Comparison of ENCODE assay signal across 24 cellular contexts in the genomic region with DNA sequence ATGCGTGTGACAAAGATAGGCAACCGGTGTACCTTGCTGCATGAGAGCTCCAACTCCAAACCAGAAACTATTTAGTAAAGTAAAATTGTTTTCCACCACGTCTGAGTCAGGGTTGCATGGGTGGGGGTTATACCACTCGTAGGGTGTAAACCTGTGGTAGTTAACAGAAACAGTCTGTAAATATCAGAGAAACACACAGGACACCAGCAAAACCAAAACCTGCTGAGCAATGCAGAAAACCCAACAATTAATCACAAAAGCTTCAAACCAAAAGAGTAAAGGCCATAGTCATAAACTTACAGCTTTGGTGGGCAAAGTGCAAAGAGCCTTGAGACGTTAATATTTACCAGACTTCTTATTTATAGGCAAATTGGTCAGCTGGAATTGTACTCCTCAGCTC.
"Had no signal": no experiment of that assay in that cellular context is flagged by ENCODE, and none has a peak within 500 bp of the region (broad histone marks: within the 10 kb centered on the region; RNA-seq: fewer than 3 reads in every experiment).

No MANE protein-coding gene starts in this region.

- H3K4me3 ChIP-seq: adrenal gland, SJCRH30 had no signal

- H3K27me3 ChIP-seq: adrenal gland, Peyer's patch, SJCRH30 had no signal

- H3K9ac ChIP-seq: SK-N-SH had no signal

- H3K27ac ChIP-seq: adrenal gland, RWPE1, SJCRH30, VCaP had no signal

- H3K36me3 ChIP-seq: adrenal gland, Peyer's patch, SJCRH30 had no signal

- H3K4me2 ChIP-seq: SK-N-SH had no signal

- H3K4me3 Mint-ChIP-seq: activated CD4-positive, alpha-beta memory T cell treated with anti-CD3 and anti-CD28 coated beads for 36 hours; activated CD4-positive, alpha-beta T cell treated with anti-CD3 and anti-CD28 coated beads, Interleukin-2, amount 10 ng/mL, durations not matched to agents 7 days and 5 days; activated naive CD8-positive, alpha-beta T cell treated with anti-CD3 and anti-CD28 coated beads, Interleukin-2, amount 10 ng/mL, durations not matched to agents 7 days and 5 days; activated T-cell treated with anti-CD3 and anti-CD28 coated beads, Interleukin-2, amount 50 U/mL, for 72 hours had no signal

- H3K27ac Mint-ChIP-seq: activated CD4-positive, alpha-beta memory T cell treated with anti-CD3 and anti-CD28 coated beads for 36 hours; activated CD4-positive, alpha-beta T cell treated with anti-CD3 and anti-CD28 coated beads, Interleukin-2, amount 10 ng/mL, durations not matched to agents 7 days and 5 days; activated naive CD8-positive, alpha-beta T cell treated with anti-CD3 and anti-CD28 coated beads, Interleukin-2, amount 10 ng/mL, durations not matched to agents 7 days and 5 days; activated T-cell treated with anti-CD3 and anti-CD28 coated beads, Interleukin-2, amount 50 U/mL, for 72 hours had no signal

- H3K9me3 ChIP-seq: adrenal gland, Peyer's patch, SJCRH30, SK-N-SH had no signal

- DNase-seq: activated CD4-positive, alpha-beta memory T cell treated with anti-CD3 and anti-CD28 coated beads for 36 hours; activated CD4-positive, alpha-beta T cell treated with anti-CD3 and anti-CD28 coated beads, Interleukin-2, amount 10 ng/mL, durations not matched to agents 7 days and 5 days; activated CD4-positive, CD25-positive, alpha-beta regulatory T cell; activated CD8-positive, alpha-beta memory T cell treated with anti-CD3 and anti-CD28 coated beads, Interleukin-2, amount 50 U/mL, for 4 hours; activated naive CD4-positive, alpha-beta T cell treated with anti-CD3 and anti-CD28 coated beads, Interleukin-2, amount 50 U/mL, for 16 hours; activated naive CD8-positive, alpha-beta T cell treated with anti-CD3 and anti-CD28 coated beads, Interleukin-2, amount 10 ng/mL, durations not matched to agents 7 days and 5 days; adrenal gland; anterior cingulate cortex; Karpas-422; MM.1S; NCI-H1105 treated with DMSO at 0.1 percent for 48 hours; NCI-H146; NCI-H187 treated with DMSO at 0.1 percent for 48 hours; NCI-H2081 treated with DMSO at 0.1 percent for 48 hours; NCI-H446; NCI-H524; Peyer's patch; Right ventricle myocardium superior; SJCRH30; SK-N-SH; T-helper 1 cell had no signal

- H3K36me3 Mint-ChIP-seq: activated CD4-positive, alpha-beta memory T cell treated with anti-CD3 and anti-CD28 coated beads for 36 hours; activated naive CD8-positive, alpha-beta T cell treated with anti-CD3 and anti-CD28 coated beads, Interleukin-2, amount 10 ng/mL, durations not matched to agents 7 days and 5 days had no signal

- H3K4me1 Mint-ChIP-seq: activated CD4-positive, alpha-beta T cell treated with anti-CD3 and anti-CD28 coated beads, Interleukin-2, amount 10 ng/mL, durations not matched to agents 7 days and 5 days; activated naive CD8-positive, alpha-beta T cell treated with anti-CD3 and anti-CD28 coated beads, Interleukin-2, amount 10 ng/mL, durations not matched to agents 7 days and 5 days had no signal

- H3K9me3 Mint-ChIP-seq: activated CD4-positive, alpha-beta memory T cell treated with anti-CD3 and anti-CD28 coated beads for 36 hours; activated CD4-positive, alpha-beta T cell treated with anti-CD3 and anti-CD28 coated beads, Interleukin-2, amount 10 ng/mL, durations not matched to agents 7 days and 5 days; activated naive CD8-positive, alpha-beta T cell treated with anti-CD3 and anti-CD28 coated beads, Interleukin-2, amount 10 ng/mL, durations not matched to agents 7 days and 5 days; activated T-cell treated with anti-CD3 and anti-CD28 coated beads, Interleukin-2, amount 50 U/mL, for 72 hours had no signal

- H3K27me3 Mint-ChIP-seq: activated CD4-positive, alpha-beta memory T cell treated with anti-CD3 and anti-CD28 coated beads for 36 hours; activated CD4-positive, alpha-beta T cell treated with anti-CD3 and anti-CD28 coated beads, Interleukin-2, amount 10 ng/mL, durations not matched to agents 7 days and 5 days; activated naive CD8-positive, alpha-beta T cell treated with anti-CD3 and anti-CD28 coated beads, Interleukin-2, amount 10 ng/mL, durations not matched to agents 7 days and 5 days had no signal

- H3K4me1 ChIP-seq: adrenal gland, Peyer's patch, SJCRH30 had no signal
